In the genomic region with DNA sequence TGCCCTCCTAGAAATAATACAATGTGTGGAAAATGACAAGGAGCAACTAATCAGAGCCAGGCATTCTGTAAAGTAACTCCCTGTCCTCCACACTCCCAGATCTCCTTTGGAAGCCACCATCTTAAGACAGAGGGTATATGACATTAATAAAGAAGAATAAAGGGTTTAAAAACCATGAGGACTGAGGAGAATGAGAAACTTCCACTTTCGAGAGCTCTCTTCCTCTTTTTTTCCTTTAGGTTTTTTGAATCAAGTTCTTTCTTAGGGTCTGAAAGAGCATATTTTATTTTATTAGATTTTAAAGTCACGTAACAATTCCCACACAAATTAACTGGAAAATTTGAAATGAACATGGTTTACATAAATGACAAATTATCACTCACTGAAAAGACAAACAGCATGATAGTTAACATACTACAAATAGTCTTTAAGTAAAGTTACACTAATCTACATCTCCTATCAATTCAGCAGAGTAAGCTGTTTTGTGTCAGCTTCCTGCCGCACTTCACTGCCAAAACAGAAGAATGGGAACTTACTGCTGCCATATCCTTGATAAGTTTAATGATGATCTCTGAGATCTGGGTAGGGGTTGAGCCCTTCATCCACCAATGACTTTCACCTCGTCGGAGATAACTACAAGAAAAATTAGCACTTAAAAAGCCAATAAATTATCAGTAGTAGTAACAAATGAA, we compare ENCODE assay signal across 1 cellular context.
TF ChIP-seq lines count a peak whose summit lies in the region.

No MANE protein-coding gene starts in this region.

TF ChIP-seq in endothelial cell of umbilical vein, 7 proteins besides CTCF, POLR2A, EP300 and RAD21 (continued from another document):
- no peak for TF ChIP-seq GATA2 (IDR thresholded peaks at IDR 0.05; ENCODE audit: insufficient read depth, insufficient read length, low read depth, low read length)
- TF ChIP-seq EZH2 (IDR thresholded peaks at IDR 0.05; ENCODE audit: borderline replicate concordance, low read depth, low read length, severe bottlenecking): no peak
- TF ChIP-seq, protein P1, sequence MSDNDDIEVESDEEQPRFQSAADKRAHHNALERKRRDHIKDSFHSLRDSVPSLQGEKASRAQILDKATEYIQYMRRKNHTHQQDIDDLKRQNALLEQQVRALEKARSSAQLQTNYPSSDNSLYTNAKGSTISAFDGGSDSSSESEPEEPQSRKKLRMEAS (IDR thresholded peaks at IDR 0.05; ENCODE audit: insufficient read depth, insufficient read length): no peak
- no peak for TF ChIP-seq POLR2AphosphoS5 (IDR thresholded peaks at IDR 0.05; ENCODE audit: insufficient read depth, low read depth, low read length)
- TF ChIP-seq FOS (IDR thresholded peaks at IDR 0.05; ENCODE audit: borderline replicate concordance, insufficient read depth, low read length): no peak
- TF ChIP-seq JUN (IDR thresholded peaks at IDR 0.05; ENCODE audit: borderline replicate concordance, insufficient read depth, insufficient read length, low read depth): no peak
